1 cellular context compared by ENCODE assay signal in the genomic region with DNA sequence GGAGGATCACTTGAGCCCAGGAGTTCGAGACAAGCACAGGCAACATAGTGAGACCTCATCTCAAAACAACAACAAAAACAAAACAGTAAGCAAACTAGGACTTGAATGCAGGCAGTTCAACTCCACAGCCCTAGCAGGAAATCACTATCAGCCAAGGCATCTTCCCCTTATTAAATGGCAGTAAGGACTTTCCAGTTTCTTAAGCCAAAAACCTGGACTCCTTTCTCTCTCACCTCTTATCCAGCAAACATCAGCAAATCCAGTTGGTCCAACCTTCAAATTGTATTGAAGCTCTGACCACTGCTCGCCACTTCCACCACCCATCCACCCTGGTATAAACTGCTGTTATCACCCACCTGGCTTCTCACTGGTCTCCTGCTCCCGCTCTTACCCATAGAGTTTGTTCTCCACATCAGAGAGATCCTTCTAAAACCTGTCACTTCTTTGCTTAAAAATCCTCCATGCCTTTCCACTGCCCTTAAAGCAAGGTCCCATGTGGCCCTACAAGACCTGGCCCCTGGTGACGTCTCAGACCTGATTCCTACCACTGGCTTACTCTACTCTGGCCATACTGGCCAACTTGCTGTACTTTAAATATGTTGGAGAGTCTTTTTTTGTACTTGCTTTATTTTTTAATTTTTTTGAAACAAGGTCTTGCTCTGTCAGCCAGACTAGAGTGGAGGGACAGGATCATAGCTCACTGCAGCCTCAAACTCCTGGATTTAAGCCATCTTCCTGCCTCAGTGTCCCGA.
TF ChIP-seq lines count a peak whose summit lies in the region.

No MANE protein-coding gene starts in this region.

TF ChIP-seq in H1, 55 proteins besides CTCF, POLR2A, EP300 and RAD21:
- TF ChIP-seq MAFK (IDR thresholded peaks at IDR 0.05; ENCODE audit: low read depth, low read length) (no peak), EZH2 (IDR thresholded peaks at IDR 0.05; ENCODE audit: low read depth, low read length, severe bottlenecking) (no peak), BACH1 (IDR thresholded peaks at IDR 0.05; ENCODE audit: low read length) (no peak), KDM4A (IDR thresholded peaks at IDR 0.05; ENCODE audit: low read depth, low read length, severe bottlenecking) (no peak), SP2 (IDR thresholded peaks at IDR 0.05; ENCODE audit: low read length) (no peak), SAP30 (IDR thresholded peaks at IDR 0.05; ENCODE audit: insufficient read depth, insufficient replicate concordance, low read length) (no peak), CBX8 (IDR thresholded peaks at IDR 0.05; ENCODE audit: borderline replicate concordance, low read depth, low read length) (no peak), TAF1 (IDR thresholded peaks at IDR 0.05; ENCODE audit: low read depth, low read length) (no peak), CBX5 (IDR thresholded peaks at IDR 0.05; ENCODE audit: low read depth, low read length) (no peak), TAF7 (optimal IDR thresholded peaks at IDR 0.05; ENCODE audit: borderline replicate concordance, low read depth, low read length) (no peak), TCF12 (IDR thresholded peaks at IDR 0.05; ENCODE audit: low read depth, low read length) (no peak), SIRT6 (IDR thresholded peaks at IDR 0.05; ENCODE audit: low read length) (no peak), JUN (IDR thresholded peaks at IDR 0.05; ENCODE audit: low read depth, low read length) (no peak), GTF2F1 (IDR thresholded peaks at IDR 0.05; ENCODE audit: borderline replicate concordance, low read depth, low read length) (no peak)
- TF ChIP-seq, protein P1, sequence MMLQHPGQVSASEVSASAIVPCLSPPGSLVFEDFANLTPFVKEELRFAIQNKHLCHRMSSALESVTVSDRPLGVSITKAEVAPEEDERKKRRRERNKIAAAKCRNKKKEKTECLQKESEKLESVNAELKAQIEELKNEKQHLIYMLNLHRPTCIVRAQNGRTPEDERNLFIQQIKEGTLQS (IDR thresholded peaks at IDR 0.05; ENCODE audit: insufficient read depth, low read depth, low read length): no peak
